ENCODE assay signal across 9 cellular contexts in genomic region chr12:32947203-32947795, GRCh38. TPM values are rescaled to one million over a fixed set of nuclear protein-coding genes. Genes with fewer than 3 reads are reported as not detected.
DNase-seq lines count a peak whose midpoint lies in the region; ATAC-seq and TF ChIP-seq lines count a peak whose summit lies in the region.
"Had no signal": no experiment of that assay in that cellular context is flagged by ENCODE, and none has a peak within 500 bp of the region (broad histone marks: within the 10 kb centered on the region; RNA-seq: fewer than 3 reads in every experiment).

No MANE protein-coding gene starts in this region.

- peak overlapping the region; percentile 25 for H4K91ac ChIP-seq in trophoblast cell (ENCODE audit: low read depth, low read length)

- no peaks in the 10 kb centered on the region for H3K27me3 ChIP-seq in trophoblast cell (ENCODE audit: insufficient read depth, low read length)

- no peak overlapping the region for H2AFZ ChIP-seq in trophoblast cell (ENCODE audit: insufficient read depth, low read length, poor library complexity)

- H4K8ac ChIP-seq in trophoblast cell (ENCODE audit: low read depth, low read length): no peak overlapping the region

- H3K27ac Mint-ChIP-seq in natural killer cell treated with Interleukin-12 subunit alpha and Interleukin-12 subunit beta and Interleukin-15 and Interleukin-18, amount 100 ng/mL, for 72 hours: no peak overlapping the region
- H3K27ac Mint-ChIP-seq: activated naive CD4-positive, alpha-beta T cell treated with anti-CD3 and anti-CD28 coated beads, Interleukin-2, amount 10 ng/mL, durations not matched to agents 7 days and 5 days had no signal

- peak; percentile 38 for DNase-seq in HPDE6-E6E7 (ENCODE audit: extremely low spot score)
- peak; percentile 59 for DNase-seq in NCI-H345 (lab: John Stamatoyannopoulos, UW)
- DNase-seq in choroid plexus epithelial cell (ENCODE audit: low read depth): peak; percentile 62
- DNase-seq in trophoblast cell: peak in 1 of 2 donors; percentile 82
- no peak for DNase-seq in natural killer cell treated with Interleukin-12 subunit alpha and Interleukin-12 subunit beta and Interleukin-15 and Interleukin-18, amount 100 ng/mL, for 72 hours (ENCODE audit: low spot score)
- DNase-seq in GDM1 (lab: John Stamatoyannopoulos, UW): no peak
- DNase-seq: activated naive CD4-positive, alpha-beta T cell treated with anti-CD3 and anti-CD28 coated beads, Interleukin-2, amount 10 ng/mL, durations not matched to agents 7 days and 5 days had no signal

- peaks cover 0 to 2% of the 10 kb centered on the region in 2 donors for H3K27me3 Mint-ChIP-seq in natural killer cell treated with Interleukin-12 subunit alpha and Interleukin-12 subunit beta and Interleukin-15 and Interleukin-18, amount 100 ng/mL, for 72 hours
- H3K27me3 Mint-ChIP-seq: activated naive CD4-positive, alpha-beta T cell treated with anti-CD3 and anti-CD28 coated beads, Interleukin-2, amount 10 ng/mL, durations not matched to agents 7 days and 5 days had no signal

- H2AK5ac ChIP-seq in trophoblast cell (ENCODE audit: low read length): no peak overlapping the region

- no peaks in the 10 kb centered on the region for H3K4me1 Mint-ChIP-seq in natural killer cell treated with Interleukin-12 subunit alpha and Interleukin-12 subunit beta and Interleukin-15 and Interleukin-18, amount 100 ng/mL, for 72 hours (ENCODE audit: low read depth in 2 of 2)
- H3K4me1 Mint-ChIP-seq: activated naive CD4-positive, alpha-beta T cell treated with anti-CD3 and anti-CD28 coated beads, Interleukin-2, amount 10 ng/mL, durations not matched to agents 7 days and 5 days had no signal

- no peak overlapping the region for H3K4me2 ChIP-seq in trophoblast cell (ENCODE audit: low read length)

- H3K4me3 Mint-ChIP-seq in natural killer cell treated with Interleukin-12 subunit alpha and Interleukin-12 subunit beta and Interleukin-15 and Interleukin-18, amount 100 ng/mL, for 72 hours: no peak overlapping the region
- H3K4me3 Mint-ChIP-seq: activated naive CD4-positive, alpha-beta T cell treated with anti-CD3 and anti-CD28 coated beads, Interleukin-2, amount 10 ng/mL, durations not matched to agents 7 days and 5 days had no signal

- no peaks in the 10 kb centered on the region for H3K9me3 Mint-ChIP-seq in natural killer cell treated with Interleukin-12 subunit alpha and Interleukin-12 subunit beta and Interleukin-15 and Interleukin-18, amount 100 ng/mL, for 72 hours
- H3K9me3 Mint-ChIP-seq: activated naive CD4-positive, alpha-beta T cell treated with anti-CD3 and anti-CD28 coated beads, Interleukin-2, amount 10 ng/mL, durations not matched to agents 7 days and 5 days had no signal

- H3K79me1 ChIP-seq in trophoblast cell (ENCODE audit: low read length): peaks cover 27% of the 10 kb centered on the region

- H3K4me3 ChIP-seq in choroid plexus epithelial cell (ENCODE audit: low read depth, low read length) (no peak overlapping the region), trophoblast cell (ENCODE audit: low read depth, low read length) (no peak overlapping the region)

- peaks cover 2 to 9% of the 10 kb centered on the region in 2 experiments for H3K4me1 ChIP-seq in trophoblast cell (ENCODE audit: control insufficient read depth in 1 of 2, insufficient read depth in 2 of 2, low read length in 2 of 2)

- no peak for ATAC-seq in natural killer cell treated with Interleukin-12 subunit alpha and Interleukin-12 subunit beta and Interleukin-15 and Interleukin-18, amount 100 ng/mL, for 72 hours
- no peak for ATAC-seq in GM18858 (IDR thresholded peaks at IDR 0.05; ENCODE audit: unreplicated experiment)
- ATAC-seq in GM21381 (IDR thresholded peaks at IDR 0.05; ENCODE audit: unreplicated experiment): no peak

- H3K9ac ChIP-seq in trophoblast cell (ENCODE audit: low read length): no peak overlapping the region

- no peak overlapping the region for H4K12ac ChIP-seq in trophoblast cell (ENCODE audit: low read depth, low read length)

- peak overlapping the region; percentile 80 for H3K27ac ChIP-seq in trophoblast cell (ENCODE audit: low read depth, low read length)

- no peak overlapping the region for H3K23ac ChIP-seq in trophoblast cell (ENCODE audit: low read length)

- TF ChIP-seq CTCF in choroid plexus epithelial cell (conservative IDR thresholded peaks at IDR 0.05; ENCODE audit: low read depth, low read length): no peak

- H2BK12ac ChIP-seq in trophoblast cell (ENCODE audit: low read length): no peak overlapping the region

- H3K36me3 Mint-ChIP-seq in natural killer cell treated with Interleukin-12 subunit alpha and Interleukin-12 subunit beta and Interleukin-15 and Interleukin-18, amount 100 ng/mL, for 72 hours: no peaks in the 10 kb centered on the region
- H3K36me3 Mint-ChIP-seq: activated naive CD4-positive, alpha-beta T cell treated with anti-CD3 and anti-CD28 coated beads, Interleukin-2, amount 10 ng/mL, durations not matched to agents 7 days and 5 days had no signal

- peak overlapping the region; percentile 86 for H2BK120ac ChIP-seq in trophoblast cell (ENCODE audit: insufficient read depth, low read length, poor library complexity)

- no peaks in the 10 kb centered on the region for H3K79me2 ChIP-seq in trophoblast cell (ENCODE audit: control insufficient read depth, insufficient read depth, low read length, poor library complexity)

- H3K9me3 ChIP-seq in trophoblast cell (ENCODE audit: insufficient read depth, low read depth, low read length): no peaks in the 10 kb centered on the region

- no peaks in the 10 kb centered on the region for H3K36me3 ChIP-seq in trophoblast cell (ENCODE audit: control insufficient read depth in 1 of 2, insufficient read depth in 2 of 2, low read length in 2 of 2)

- no CpG with 5 or more reads among the region's 3 CpGs for WGBS in trophoblast cell (ENCODE audit: extremely low coverage, insufficient coverage, insufficient read length)

- H3K14ac ChIP-seq in trophoblast cell (ENCODE audit: low read length): no peak overlapping the region

- no peak overlapping the region for H3K18ac ChIP-seq in trophoblast cell (ENCODE audit: low read length)

- H2BK5ac ChIP-seq in trophoblast cell (ENCODE audit: low read depth, low read length, poor library complexity): peak overlapping the region; percentile 75

- H3K4ac ChIP-seq in trophoblast cell (ENCODE audit: low read depth, low read length): no peak overlapping the region

RNA-seq across cellular contexts. Expression of gene PKP2, which starts 50.7 kb away (rescaled TPM):
- 144 and 147 TPM in 2 replicates for polyA plus RNA-seq in trophoblast cell (2013)
- total RNA-seq in natural killer cell treated with Interleukin-12 subunit alpha and Interleukin-12 subunit beta and Interleukin-15 and Interleukin-18, amount 100 ng/mL, for 72 hours: under 1 TPM; 0.07 to 0.25 TPM

Comparison
In these comparisons a context has a peak if more than half of its experiments do, and no peak if none do; other contexts are left out.
1. DNase-seq: peak in HPDE6-E6E7 (single experiment), NCI-H345 (single experiment) and choroid plexus epithelial cell (single experiment); none in natural killer cell treated with Interleukin-12 subunit alpha and Interleukin-12 subunit beta and Interleukin-15 and Interleukin-18, amount 100 ng/mL, for 72 hours (single experiment) and GDM1 (single experiment).